ENCODE assay signal across 10 cellular contexts in the genomic region with DNA sequence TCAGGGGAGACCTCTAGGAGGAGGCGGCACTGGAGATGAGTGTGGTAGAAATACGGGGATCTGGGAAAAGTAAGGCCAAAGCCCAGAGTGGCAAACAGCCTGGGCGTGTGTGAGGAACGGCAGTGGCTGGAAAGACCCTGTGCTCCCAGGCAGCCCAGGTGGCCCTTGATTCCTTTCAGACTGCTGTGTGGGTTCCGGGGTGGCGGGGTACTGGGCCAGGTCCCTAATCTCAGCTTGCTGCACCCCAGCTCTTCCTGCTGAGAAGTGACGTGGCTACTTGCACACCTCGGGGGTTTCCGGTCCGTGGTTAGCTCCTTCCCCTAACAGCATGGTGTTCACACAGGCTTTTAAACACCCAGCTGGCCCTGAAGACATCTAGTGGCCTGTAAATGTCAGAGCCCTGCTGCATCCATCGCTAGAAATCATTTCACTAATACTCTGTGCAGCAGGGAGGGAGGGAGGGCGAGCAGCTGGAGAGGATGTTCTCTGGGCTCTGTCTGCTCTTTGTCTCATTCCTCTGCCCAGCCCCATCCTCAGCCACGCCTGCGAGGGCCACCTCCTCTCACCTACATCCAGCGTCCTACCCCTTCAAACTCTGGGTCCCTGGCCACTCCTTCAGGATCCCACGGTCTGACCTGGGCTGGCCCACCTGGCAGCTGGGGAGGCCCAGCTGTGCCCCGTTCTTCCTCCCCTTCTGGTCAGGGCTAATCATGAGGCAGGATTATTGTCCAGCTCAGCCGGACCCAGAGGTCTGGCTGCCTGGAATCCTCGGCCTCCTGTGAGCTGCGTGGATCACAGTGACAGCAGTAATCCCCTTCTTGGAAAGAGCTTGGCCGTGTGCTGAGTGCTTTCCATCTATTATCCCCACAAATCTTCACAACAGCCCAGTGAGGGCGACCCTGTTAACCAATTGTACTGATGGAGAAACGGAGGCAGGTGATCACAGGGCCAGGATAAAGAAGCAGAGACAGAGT. TPM values are rescaled to one million over a fixed set of nuclear protein-coding genes. Genes with fewer than 3 reads are reported as not detected.
DNase-seq lines count a peak whose midpoint lies in the region; ATAC-seq and TF ChIP-seq lines count a peak whose summit lies in the region.
"Had no signal": no experiment of that assay in that cellular context is flagged by ENCODE, and none has a peak within 500 bp of the region (broad histone marks: within the 10 kb centered on the region; RNA-seq: fewer than 3 reads in every experiment).

No MANE protein-coding gene starts in this region.

- intact Hi-C loops in heart right ventricle (cut with DNase I): no loop called here

- no peaks in the 10 kb centered on the region for H3K9me3 ChIP-seq in heart right ventricle
- H3K9me3 ChIP-seq: ascending aorta had no signal

- H3K4me1 ChIP-seq in heart right ventricle: peaks cover 2 to 47% (median 14%) of the 10 kb centered on the region in 9 donors
- H3K4me1 ChIP-seq: ascending aorta had no signal

- H3K27ac ChIP-seq in heart right ventricle: peak overlapping the region in 2 of 10 donors; percentile 36 to 88
- H3K27ac ChIP-seq: 22Rv1, ascending aorta had no signal

- H3K36me3 ChIP-seq in heart right ventricle: peaks cover 0 to 84% (median 25%) of the 10 kb centered on the region in 9 donors

- peak overlapping the region in 1 of 10 donors; percentile 2 for H3K4me3 ChIP-seq in heart right ventricle
- H3K4me3 ChIP-seq: ascending aorta had no signal

- 83 to 90% methylated on average over 23 of the region's 23 CpGs for whole genome bisulfite sequencing in heart right ventricle, 2 donors

- ATAC-seq in HG03354 (IDR thresholded peaks at IDR 0.05; ENCODE audit: poor library complexity, severe bottlenecking, unreplicated experiment) (peak; percentile 85), heart right ventricle (peak in 7 of 8 donors; percentile 35 to 55 (median 41))

- peak in 1 of 9 donors; percentile 14 for TF ChIP-seq CTCF in heart right ventricle (IDR thresholded peaks at IDR 0.05)

- H3K27me3 ChIP-seq in heart right ventricle: no peaks in the 10 kb centered on the region
- H3K27me3 ChIP-seq: ascending aorta had no signal

- peak; percentile 87 for DNase-seq in NK-92 treated with Interleukin-12 subunit alpha and Interleukin-12 subunit beta, amount 100 ng/mL, for 24 hours (lab: John Stamatoyannopoulos, UW)
- DNase-seq in NK-92 (lab: John Stamatoyannopoulos, UW; ENCODE audit: unreplicated experiment) (no peak), heart right ventricle (no peak), NCI-H1417 (lab: John Stamatoyannopoulos, UW) (no peak), globus pallidus (ENCODE audit: low spot score) (no peak)
- peak; percentile 81 to 87 for DNase-seq in activated CD4-positive, alpha-beta T cell treated with anti-CD3 and anti-CD28 coated beads, Interleukin-2, amount 50 U/mL, for 4 hours
- peak; percentile 69 to 83 for DNase-seq in stimulated activated CD8-positive, alpha-beta memory T cell treated with anti-CD3 and anti-CD28 coated beads, Interleukin-4, amount 100 ng/mL, for 1 hour (ENCODE audit: low read depth in 2 of 2, low spot score in 1 of 2)

RNA-seq across cellular contexts. Expression of a gene that starts 7.2 kb away (rescaled TPM):
- total RNA-seq in heart right ventricle: 10 to 100 TPM in 8 of 10 donors, 1 to 10 TPM in 2; 7.4 to 19.1 (median 11.8) TPM
- polyA plus RNA-seq in heart right ventricle: 10 to 100 TPM in 1 of 2 donors, 1 to 10 TPM in 1; 9.9 to 12.8 TPM

RNA-seq across cellular contexts. Expression of a gene that starts 29.2 kb away (rescaled TPM):
- under 1 TPM in 1 of 10 donors, not detected in 9; 0.19 TPM for total RNA-seq in heart right ventricle
- under 1 TPM in 1 of 2 donors, not detected in 1; 0.42 TPM for polyA plus RNA-seq in heart right ventricle

RNA-seq across cellular contexts. Expression of a gene that starts 46.0 kb away (rescaled TPM):
- total RNA-seq in heart right ventricle: 1 to 10 TPM; 2.7 to 7.5 (median 4.6) TPM
- 1 to 10 TPM; 2.9 to 3.4 TPM for polyA plus RNA-seq in heart right ventricle

RNA-seq across cellular contexts. Expression of a gene that starts 56.4 kb away (rescaled TPM):
- 10 to 100 TPM; 12.4 to 31.3 (median 20.4) TPM for total RNA-seq in heart right ventricle
- polyA plus RNA-seq in heart right ventricle: 10 to 100 TPM; 13.7 to 21.1 TPM

Comparison
In these comparisons a context has a peak if more than half of its experiments do, and no peak if none do; other contexts are left out.
1. DNase-seq: peak in NK-92 treated with Interleukin-12 subunit alpha and Interleukin-12 subunit beta, amount 100 ng/mL, for 24 hours (single experiment), activated CD4-positive, alpha-beta T cell treated with anti-CD3 and anti-CD28 coated beads, Interleukin-2, amount 50 U/mL, for 4 hours (2 of 2) and stimulated activated CD8-positive, alpha-beta memory T cell treated with anti-CD3 and anti-CD28 coated beads, Interleukin-4, amount 100 ng/mL, for 1 hour (2 of 2); none in NK-92 (single experiment), heart right ventricle (0 of 2), NCI-H1417 (0 of 3) and globus pallidus (single experiment).